14 cellular contexts compared by ENCODE assay signal in genomic region chr22:25051073-25051472, GRCh38.
DNase-seq lines count a peak whose midpoint lies in the region; ATAC-seq and TF ChIP-seq lines count a peak whose summit lies in the region.
"Had no signal": no experiment of that assay in that cellular context is flagged by ENCODE, and none has a peak within 500 bp of the region (broad histone marks: within the 10 kb centered on the region; RNA-seq: fewer than 3 reads in every experiment).

No MANE protein-coding gene starts in this region.

- H3K9me3 ChIP-seq in SU-DHL-6 (ENCODE audit: insufficient read depth, low read length) (no peaks in the 10 kb centered on the region), aorta (ENCODE audit: control insufficient read depth, low read length) (no peaks in the 10 kb centered on the region)

- WGBS in lower leg skin, 2 donors: 92 to 100% methylated on average over 2 of the region's 2 CpGs
- 98 to 100% methylated on average over 2 of the region's 2 CpGs for WGBS in aorta, 2 donors

- intact Hi-C loops in lower leg skin (cut with DNase I; ENCODE audit: low total_unique reads) (no loop called here), aorta (cut with DNase I) (no loop called here)

- H3K36me3 ChIP-seq in SU-DHL-6 (ENCODE audit: low read length) (no peaks in the 10 kb centered on the region), aorta (ENCODE audit: control insufficient read depth in 1 of 2, insufficient read depth in 2 of 2, low read length in 1 of 2) (no peaks in the 10 kb centered on the region)

- TF ChIP-seq POLR2A in lower leg skin (IDR thresholded peaks at IDR 0.05): no peak

- no peak overlapping the region for H3K9ac ChIP-seq in SU-DHL-6 (ENCODE audit: low read length)

- H3K4me2 ChIP-seq in SU-DHL-6 (ENCODE audit: low read depth, low read length, poor library complexity, severe bottlenecking): no peak overlapping the region

- H3K27me3 ChIP-seq in SU-DHL-6 (ENCODE audit: low read length) (no peaks in the 10 kb centered on the region), foreskin keratinocyte (no peaks in the 10 kb centered on the region), aorta (ENCODE audit: control insufficient read depth in 1 of 2, insufficient read depth in 2 of 2, low read length in 1 of 2) (no peaks in the 10 kb centered on the region)

- H4K20me1 ChIP-seq in SU-DHL-6 (ENCODE audit: low read depth, low read length): no peaks in the 10 kb centered on the region

- H3K4me3 ChIP-seq in AG04449 (ENCODE audit: low read depth, low read length) (no peak overlapping the region), SU-DHL-6 (ENCODE audit: insufficient read depth, low read length, poor library complexity, severe bottlenecking) (no peak overlapping the region), lower leg skin (ENCODE audit: low read depth, poor library complexity, severe bottlenecking) (no peak overlapping the region), aorta (ENCODE audit: low read length in 2 of 2) (no peak overlapping the region)
- H3K4me3 ChIP-seq: mucosa of descending colon had no signal

- POLR2A ChIA-PET in AG04449 (lab: Yijun Ruan, JAX): no interaction called here

- no peak overlapping the region for H2AFZ ChIP-seq in SU-DHL-6 (ENCODE audit: low read depth, low read length, severe bottlenecking)

- H3K4me1 ChIP-seq in foreskin keratinocyte (no peaks in the 10 kb centered on the region), aorta (ENCODE audit: control insufficient read depth in 1 of 2, insufficient read depth in 2 of 2, low read length in 2 of 2) (no peaks in the 10 kb centered on the region)

- peak; percentile 10 for TF ChIP-seq CTCF in AG04449 (IDR thresholded peaks at IDR 0.05; ENCODE audit: insufficient read depth, low read length, missing control alignments)
- TF ChIP-seq CTCF in GM12874 (IDR thresholded peaks at IDR 0.05; ENCODE audit: insufficient read depth, low read depth, low read length): peak; percentile 49; the same call in 1 of the 2 replicates
- TF ChIP-seq CTCF in SU-DHL-6 (IDR thresholded peaks at IDR 0.05; ENCODE audit: insufficient read depth, low read length, poor library complexity, severe bottlenecking): peak; percentile 62
- peak; percentile 55 for TF ChIP-seq CTCF in foreskin keratinocyte (conservative IDR thresholded peaks at IDR 0.05)
- no peak for TF ChIP-seq CTCF in lower leg skin (IDR thresholded peaks at IDR 0.05)

- no peak for ATAC-seq in foreskin keratinocyte
- ATAC-seq in HG02571 (IDR thresholded peaks at IDR 0.05; ENCODE audit: unreplicated experiment): no peak
- ATAC-seq in aorta (ENCODE audit: low FRiP score): no peak
- ATAC-seq: mucosa of descending colon had no signal

- CTCF ChIA-PET in AG04449 (lab: Yijun Ruan, JAX): interaction anchor here (1.1 to 5.6 kb wide), 4 partner anchors 15 to 282 kb away, joined by 4 to 58 read pairs (median 18); no protein-coding TSS in a partner anchor

- H3K9me2 ChIP-seq in SU-DHL-6 (replicated peaks; ENCODE audit: insufficient read depth, low read length): no peaks in the 10 kb centered on the region

- H3F3A ChIP-seq in SU-DHL-6 (ENCODE audit: insufficient read depth): no peaks in the 10 kb centered on the region

- DNase-seq in AG04449 (ENCODE audit: low read depth, low spot score) (no peak), foreskin keratinocyte (no peak), lower leg skin (ENCODE audit: low spot score in 2 of 2) (no peak), NCI-H2196 (lab: John Stamatoyannopoulos, UW; ENCODE audit: unreplicated experiment) (no peak), aorta (no peak)
- DNase-seq: activated naive CD4-positive, alpha-beta T cell treated with Interleukin-2 at 50 U/mL for 16 hours; mucosa of descending colon; NCI-H748 treated with DMSO at 0.1 percent for 48 hours; stimulated activated CD4-positive, alpha-beta T cell treated with anti-CD3 and anti-CD28 coated beads, Interleukin-15, amount 100 ng/mL, for 24 hours; substantia nigra had no signal

- H3K79me2 ChIP-seq in SU-DHL-6 (ENCODE audit: insufficient read depth, low read length): no peaks in the 10 kb centered on the region

- H3K27ac ChIP-seq in SU-DHL-6 (ENCODE audit: low read depth, low read length) (no peak overlapping the region), foreskin keratinocyte (no peak overlapping the region), aorta (ENCODE audit: low read depth in 1 of 2, low read length in 2 of 2) (no peak overlapping the region)
- H3K27ac ChIP-seq: epithelial cell of prostate had no signal

Comparison
In these comparisons a context has a peak if more than half of its experiments do, and no peak if none do; other contexts are left out.
1. CTCF ChIP-seq: peak in AG04449 (single experiment), GM12874 (single experiment), SU-DHL-6 (single experiment) and foreskin keratinocyte (single experiment); none in lower leg skin (0 of 3).